ENCODE assay signal across 13 cellular contexts in the genomic region with DNA sequence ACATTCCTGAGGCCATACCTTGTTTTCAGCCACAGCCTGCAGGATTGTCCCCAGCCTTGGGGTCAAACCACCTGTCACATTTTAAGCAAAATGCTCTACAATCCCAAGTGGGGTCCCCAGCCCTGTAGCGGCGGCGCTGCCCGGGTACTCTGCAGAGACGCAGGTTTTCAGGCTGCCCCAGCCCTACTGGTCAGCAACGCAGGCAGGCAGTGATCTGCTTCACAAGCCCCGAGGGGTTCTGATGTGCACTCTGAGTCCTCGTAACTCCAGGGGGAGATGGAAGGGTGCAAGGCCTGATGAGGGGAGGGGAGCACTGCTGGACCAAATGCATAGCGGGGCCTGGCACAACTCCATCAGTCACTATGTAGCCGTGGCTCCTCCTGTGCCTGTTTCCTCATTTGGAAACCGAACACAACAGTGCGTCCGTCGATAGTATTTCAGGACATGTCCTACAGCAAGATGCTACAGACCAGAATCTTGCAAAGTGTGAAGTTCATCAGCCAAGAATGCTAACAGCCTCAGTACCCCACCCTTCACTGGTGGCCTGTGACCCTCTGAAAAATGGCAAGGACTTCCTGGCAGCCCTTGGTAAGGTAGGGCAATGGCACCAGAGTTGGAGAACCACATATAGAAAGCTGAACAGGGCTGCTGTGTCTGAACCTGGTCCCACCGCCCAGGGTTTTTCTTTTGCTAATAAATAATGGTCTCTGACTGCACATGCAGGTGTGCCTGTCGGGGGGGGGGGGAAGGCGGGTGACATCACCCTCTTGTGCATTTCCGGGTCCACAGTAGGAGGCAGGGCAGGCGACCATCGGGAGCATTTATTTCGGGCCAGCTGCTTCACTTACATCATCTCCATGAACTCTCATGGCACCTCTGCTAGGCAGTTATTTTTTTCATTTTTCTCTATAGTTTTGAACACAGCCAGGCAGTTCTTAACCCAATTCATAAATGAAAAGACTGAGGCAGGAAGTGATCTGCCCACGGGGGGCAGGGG. TPM values are rescaled to one million over a fixed set of nuclear protein-coding genes. Genes with fewer than 3 reads are reported as not detected.
DNase-seq lines count a peak whose midpoint lies in the region; ATAC-seq, FAIRE-seq and TF ChIP-seq lines count a peak whose summit lies in the region.
"Had no signal": no experiment of that assay in that cellular context is flagged by ENCODE, and none has a peak within 500 bp of the region (broad histone marks: within the 10 kb centered on the region; RNA-seq: fewer than 3 reads in every experiment).

No MANE protein-coding gene starts in this region.

- TF ChIP-seq POLR2A in HepG2 (IDR thresholded peaks at IDR 0.05; ENCODE audit: insufficient read depth in 1 of 2, low read depth in 2 of 2, low read length in 2 of 2): no peak

- peak overlapping the region; percentile 87 for H3K4me2 ChIP-seq in HepG2 (ENCODE audit: low read depth, low read length)

- H3K9me3 Mint-ChIP-seq in Calu3 (ENCODE audit: low read depth, unreplicated experiment): no peaks in the 10 kb centered on the region
- H3K9me3 Mint-ChIP-seq: effector memory CD8-positive, alpha-beta T cell; HFFc6 had no signal

- H4K20me1 ChIP-seq in HepG2 (ENCODE audit: insufficient read depth, low read length): no peaks in the 10 kb centered on the region

- in situ Hi-C loops in HepG2 (cut with HindIII; ENCODE audit: extremely low pct_ligation_motif_present, low pct_unique_long_range_greater_than_20kb): no loop called here

- FAIRE-seq in HepG2 (lab: Jason Lieb, UNC): no peak
- FAIRE-seq in frontal cortex (lab: Jason Lieb, UNC): no peak

- TF ChIP-seq EP300 in HepG2 (IDR thresholded peaks at IDR 0.05; ENCODE audit: low read depth in 2 of 2, low read length in 2 of 2): no peak
- no peak for TF ChIP-seq EP300 in HepG2 (CRISPR knock-in tag; IDR thresholded peaks at IDR 0.05; ENCODE audit: borderline replicate concordance)

- peak overlapping the region; percentile 83 for H3K27ac Mint-ChIP-seq in Calu3 (ENCODE audit: unreplicated experiment)
- H3K27ac Mint-ChIP-seq: activated naive CD8-positive, alpha-beta T cell; HFFc6 had no signal

- H3K4me3 Mint-ChIP-seq in Calu3 (ENCODE audit: low read depth, unreplicated experiment): peak overlapping the region; percentile 8
- H3K4me3 Mint-ChIP-seq: activated naive CD8-positive, alpha-beta T cell; HFFc6 had no signal

- TF ChIP-seq RAD21 in HepG2 (CRISPR knock-in tag; IDR thresholded peaks at IDR 0.05): no peak

- peak overlapping the region in 1 of 3 experiments; percentile 70; a peak in 2 of 6 replicates for H3K4me3 ChIP-seq in HepG2 (replicated peaks in 1 of 3; ENCODE audit: insufficient read depth in 1 of 3, low read depth in 2 of 3, low read length in 3 of 3)

- CTCF ChIA-PET in Calu3 (lab: Charles Lee): interaction anchor here (0.5 to 2.4 kb wide), 3 partner anchors 31 to 207 kb away, joined by 4 to 14 read pairs (median 5); no protein-coding TSS in a partner anchor
- CTCF ChIA-PET in HepG2 (lab: Yijun Ruan, JAX; ENCODE audit: low intra/inter-chr PET ratio, low total read pairs): no interaction called here

- intact Hi-C loops in Calu3 (cut with micrococcal nuclease; ENCODE audit: unreplicated experiment) (no loop called here), HepG2 (cut with micrococcal nuclease; ENCODE audit: unreplicated experiment) (no loop called here)

- H3K27ac ChIP-seq in HepG2 (ENCODE audit: extremely low read length, insufficient read depth, low read length): no peak overlapping the region
- H3K27ac ChIP-seq: VCaP had no signal

- H2AFZ ChIP-seq in HepG2 (ENCODE audit: low read length): no peak overlapping the region

- DNase-seq in Calu3 (peak; percentile 40), HT-29 (ENCODE audit: low spot score) (peak; percentile 7), SHP77 (lab: John Stamatoyannopoulos, UW) (peak; percentile 21 to 40), HepG2 (ENCODE audit: low spot score) (no peak), frontal cortex (ENCODE audit: low spot score in 2 of 2) (no peak)
- DNase-seq: effector memory CD8-positive, alpha-beta T cell; HFFc6; posterior cingulate gyrus had no signal

- H3K4me1 ChIP-seq in HepG2 (ENCODE audit: insufficient read depth, low read length): peaks cover 29% of the 10 kb centered on the region

- H3K9me3 ChIP-seq in HepG2 (ENCODE audit: low read length): no peaks in the 10 kb centered on the region

- BruUV-seq in Calu3 (replicated peaks; lab: Mats Ljungman, UMichigan) (no TSS peak), HepG2 (replicated peaks; lab: Mats Ljungman, UMichigan) (no TSS peak)

- no peaks in the 10 kb centered on the region for H3K79me2 ChIP-seq in HepG2 (ENCODE audit: insufficient read depth, low read length)

- no peaks in the 10 kb centered on the region; a peak in 1 of 5 replicates for H3K27me3 ChIP-seq in HepG2 (ENCODE audit: control insufficient read depth in 1 of 2, insufficient read depth in 2 of 2, low read length in 2 of 2)

- TF ChIP-seq CTCF in Calu3 (IDR thresholded peaks at IDR 0.05; ENCODE audit: unreplicated experiment) (no peak), HepG2 (CRISPR knock-in tag; IDR thresholded peaks at IDR 0.05) (no peak)

- peaks cover 3 to 23% of the 10 kb centered on the region in 2 experiments; a peak in 4 of 5 replicates for H3K36me3 ChIP-seq in HepG2 (replicated peaks in 1 of 2; ENCODE audit: control insufficient read depth in 1 of 2, insufficient read depth in 2 of 2, low read length in 2 of 2)

- peaks cover 38% of the 10 kb centered on the region for H3K36me3 Mint-ChIP-seq in Calu3 (ENCODE audit: insufficient read depth, unreplicated experiment)

- 60% methylated on average over 17 of the region's 22 CpGs for WGBS in HepG2 (ENCODE audit: low lambda C conversion rate)

- POLR2A ChIA-PET in HepG2 (lab: Yijun Ruan, JAX): no interaction called here

- no peak overlapping the region for H3K9ac ChIP-seq in HepG2 (ENCODE audit: insufficient read depth, low read depth, low read length)

- ATAC-seq in HepG2 (no peak; the same call in 2 of the 3 replicates), HG03460 (IDR thresholded peaks at IDR 0.05; ENCODE audit: unreplicated experiment) (no peak), HG03159 (IDR thresholded peaks at IDR 0.05; ENCODE audit: unreplicated experiment) (no peak), HG02763 (IDR thresholded peaks at IDR 0.05; ENCODE audit: unreplicated experiment) (no peak)
- ATAC-seq: effector memory CD8-positive, alpha-beta T cell had no signal

- H3K27me3 Mint-ChIP-seq in Calu3 (ENCODE audit: unreplicated experiment): no peaks in the 10 kb centered on the region
- H3K27me3 Mint-ChIP-seq: activated naive CD8-positive, alpha-beta T cell had no signal

- H3K4me1 Mint-ChIP-seq in Calu3 (ENCODE audit: low read depth, unreplicated experiment): peaks cover 28% of the 10 kb centered on the region

TF ChIP-seq in HepG2, 621 proteins besides CTCF, POLR2A, EP300 and RAD21 (continues in another document):
- TF ChIP-seq SALL1 (CRISPR knock-in tag; IDR thresholded peaks at IDR 0.05): peak; percentile 4; the same call in 1 of the 2 replicates
- TF ChIP-seq RXRA (CRISPR knock-in tag; IDR thresholded peaks at IDR 0.05): 0 out of 2 replicates have a peak, but pooled peaks have one; percentile 10
- no peak for TF ChIP-seq ZFP1 (CRISPR knock-in tag; IDR thresholded peaks at IDR 0.05)
- TF ChIP-seq EED (CRISPR knock-in tag; IDR thresholded peaks at IDR 0.05): 0 out of 2 replicates have a peak, but pooled peaks have one; percentile 51
- TF ChIP-seq, protein P1, sequence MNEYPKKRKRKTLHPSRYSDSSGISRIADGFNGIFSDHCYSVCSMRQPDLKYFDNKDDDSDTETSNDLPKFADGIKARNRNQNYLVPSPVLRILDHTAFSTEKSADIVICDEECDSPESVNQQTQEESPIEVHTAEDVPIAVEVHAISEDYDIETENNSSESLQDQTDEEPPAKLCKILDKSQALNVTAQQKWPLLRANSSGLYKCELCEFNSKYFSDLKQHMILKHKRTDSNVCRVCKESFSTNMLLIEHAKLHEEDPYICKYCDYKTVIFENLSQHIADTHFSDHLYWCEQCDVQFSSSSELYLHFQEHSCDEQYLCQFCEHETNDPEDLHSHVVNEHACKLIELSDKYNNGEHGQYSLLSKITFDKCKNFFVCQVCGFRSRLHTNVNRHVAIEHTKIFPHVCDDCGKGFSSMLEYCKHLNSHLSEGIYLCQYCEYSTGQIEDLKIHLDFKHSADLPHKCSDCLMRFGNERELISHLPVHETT (CRISPR knock-in tag; conservative IDR thresholded peaks at IDR 0.05): no peak
- no peak for TF ChIP-seq TRIM24 (CRISPR knock-in tag; IDR thresholded peaks at IDR 0.05)
- no peak for TF ChIP-seq ZNF550 (CRISPR knock-in tag; IDR thresholded peaks at IDR 0.05; ENCODE audit: borderline replicate concordance)

RNA-seq across cellular contexts. Expression of a gene that starts 50.6 kb away (rescaled TPM):
- total RNA-seq in Calu3 (2022) (21.1 and 29.8 TPM in 2 replicates), HepG2 (2016; rRNA removed; fragmentation: Illumina TruSeq; extraction: Trizol) (not detected in 2 replicates), frontal cortex (under 0.01 TPM)
- 0.03 and 0.05 TPM in 2 replicates for total RNA-seq in HT-29 (2014; rRNA removed; shearing (Covaris generic))
- total RNA-seq in HepG2 (2016; cell fraction: cytosol; rRNA removed; fragmentation: Illumina TruSeq; extraction: Trizol; ENCODE audit: low read depth): not detected in 2 replicates
- not detected in 2 replicates for total RNA-seq in HepG2 (2016; cell fraction: insoluble cytoplasmic fraction; rRNA removed; fragmentation: Illumina TruSeq; extraction: Trizol)
- not detected in 2 replicates for total RNA-seq in HepG2 (2016; cell fraction: membrane; rRNA removed; fragmentation: Illumina TruSeq; extraction: Trizol)
- total RNA-seq in HepG2 (2016; cell fraction: nucleus; rRNA removed; fragmentation: Illumina TruSeq; extraction: Trizol): not detected in 2 replicates
- under 0.01 and 0.01 TPM in 2 replicates for polyA plus RNA-seq in HepG2 (2011; rRNA removed)
- polyA plus RNA-seq in HepG2 (2011; cell fraction: cytosol; rRNA removed): under 0.01 TPM in 2 replicates
- 0.02 TPM in 2 replicates for polyA plus RNA-seq in HepG2 (2011; cell fraction: nucleus; rRNA removed)
- polyA plus RNA-seq in HepG2 (2012): not detected in 2 replicates
- polyA plus RNA-seq in HepG2 (2016; cell fraction: cytosol; fragmentation: Illumina TruSeq; extraction: Trizol; ENCODE audit: low read depth): not detected in 2 replicates
- not detected in 2 replicates for polyA plus RNA-seq in HepG2 (2016; cell fraction: insoluble cytoplasmic fraction; fragmentation: Illumina TruSeq; extraction: Trizol; ENCODE audit: low read depth)
- not detected in 2 replicates for polyA plus RNA-seq in HepG2 (2016; cell fraction: membrane; fragmentation: Illumina TruSeq; extraction: Trizol; ENCODE audit: low read depth)
- not detected in 2 replicates for polyA plus RNA-seq in HepG2 (2016; cell fraction: nucleus; fragmentation: Illumina TruSeq; extraction: Trizol; ENCODE audit: insufficient read depth, low read depth)
- polyA minus RNA-seq in HepG2 (2011; rRNA and poly(A)+ RNA removed; ENCODE audit: low replicate concordance): 0.49 TPM in 1 of 2 replicates, not detected in the other
- not detected in 2 replicates for polyA minus RNA-seq in HepG2 (2011; cell fraction: cytosol; rRNA and poly(A)+ RNA removed)
- not detected in 2 replicates for polyA minus RNA-seq in HepG2 (2011; cell fraction: nucleus; rRNA and poly(A)+ RNA removed)

Comparison
In these comparisons a context has a peak if more than half of its experiments do, and no peak if none do; other contexts are left out.
1. DNase-seq: peak in Calu3 (single experiment), HT-29 (single experiment) and SHP77 (2 of 2); none in HepG2 (single experiment) and frontal cortex (0 of 2).
2. RNA of a gene that starts 50.6 kb away (total RNA-seq): 21.1 to 29.8 TPM in Calu3; 0.03 to 0.05 TPM in HT-29, not detected in HepG2 and under 0.01 TPM in frontal cortex (single experiment); every median in the first group is over 10 times any median in the second.